Comparison of ENCODE assay signal across 1 cellular context in genomic region chr10:23439920-23440875, GRCh38.
TF ChIP-seq lines count a peak whose summit lies in the region.

No MANE protein-coding gene starts in this region.

TF ChIP-seq in HEK293, 187 proteins besides CTCF, POLR2A, EP300 and RAD21 (continued from another document):
- TF ChIP-seq ZBTB49 (tag by site-specific recombination; IDR thresholded peaks at IDR 0.05; ENCODE audit: low read depth) (no peak), ZBTB48 (tag by site-specific recombination; IDR thresholded peaks at IDR 0.05) (peak; percentile 36; the same call in 1 of the 2 replicates), ZNF501 (tag by site-specific recombination; IDR thresholded peaks at IDR 0.05) (peak; percentile 39; the same call in 1 of the 2 replicates), ZXDB (tag by site-specific recombination; IDR thresholded peaks at IDR 0.05) (0 out of 2 replicates have a peak, but pooled peaks have one; percentile 12), GLIS2 (tag by site-specific recombination; IDR thresholded peaks at IDR 0.05) (peak; percentile 74), ZBTB6 (tag by site-specific recombination; IDR thresholded peaks at IDR 0.05) (peak; percentile 76), ZBTB8A (tag by site-specific recombination; IDR thresholded peaks at IDR 0.05) (no peak; the same call in 1 of the 2 replicates), ZNF132 (tag by site-specific recombination; IDR thresholded peaks at IDR 0.05; ENCODE audit: borderline replicate concordance) (no peak), KLF8 (tag by site-specific recombination; IDR thresholded peaks at IDR 0.05) (no peak; the same call in 1 of the 2 replicates), ZNF623 (tag by site-specific recombination; IDR thresholded peaks at IDR 0.05) (no peak), ZNF223 (tag by site-specific recombination; IDR thresholded peaks at IDR 0.05) (no peak), TRIM28 (IDR thresholded peaks at IDR 0.05; ENCODE audit: borderline replicate concordance, low read length) (no peak), GLIS1 (tag by site-specific recombination; IDR thresholded peaks at IDR 0.05) (peak; percentile 48), ZFP37 (tag by site-specific recombination; IDR thresholded peaks at IDR 0.05) (0 out of 2 replicates have a peak, but pooled peaks have one; percentile 71), ZNF157 (tag by site-specific recombination; IDR thresholded peaks at IDR 0.05) (no peak), KLF9 (tag by site-specific recombination; IDR thresholded peaks at IDR 0.05; ENCODE audit: low read depth) (0 out of 2 replicates have a peak, but pooled peaks have one; percentile 13), SP2 (tag by site-specific recombination; IDR thresholded peaks at IDR 0.05) (no peak), ZNF561 (tag by site-specific recombination; IDR thresholded peaks at IDR 0.05; ENCODE audit: borderline replicate concordance) (peak; percentile 37; the same call in 1 of the 2 replicates), ZNF366 (tag by site-specific recombination; conservative IDR thresholded peaks at IDR 0.05) (no peak), ZNF610 (tag by site-specific recombination; IDR thresholded peaks at IDR 0.05; ENCODE audit: borderline replicate concordance) (no peak), SP7 (tag by site-specific recombination; IDR thresholded peaks at IDR 0.05) (peak; percentile 48; the same call in 1 of the 2 replicates), HIC1 (tag by site-specific recombination; IDR thresholded peaks at IDR 0.05) (no peak), ZNF138 (tag by site-specific recombination; IDR thresholded peaks at IDR 0.05; ENCODE audit: borderline replicate concordance) (no peak), ZNF704 (tag by site-specific recombination; IDR thresholded peaks at IDR 0.05) (no peak), ZNF658 (tag by site-specific recombination; IDR thresholded peaks at IDR 0.05) (no peak), ZNF121 (tag by site-specific recombination; IDR thresholded peaks at IDR 0.05) (no peak), ZNF830 (tag by site-specific recombination; IDR thresholded peaks at IDR 0.05; ENCODE audit: low read depth) (no peak), ZNF416 (tag by site-specific recombination; IDR thresholded peaks at IDR 0.05) (no peak), BCL6B (tag by site-specific recombination; IDR thresholded peaks at IDR 0.05) (no peak), ZNF660 (tag by site-specific recombination; IDR thresholded peaks at IDR 0.05) (0 out of 2 replicates have a peak, but pooled peaks have one; percentile 11), EGR2 (tag by site-specific recombination; IDR thresholded peaks at IDR 0.05; ENCODE audit: low read depth) (no peak), PBX3 (CRISPR knock-in tag; IDR thresholded peaks at IDR 0.05) (no peak), ZNF239 (tag by site-specific recombination; IDR thresholded peaks at IDR 0.05) (no peak), PRDM6 (tag by site-specific recombination; IDR thresholded peaks at IDR 0.05) (no peak), ZNF391 (tag by site-specific recombination; IDR thresholded peaks at IDR 0.05; ENCODE audit: borderline replicate concordance, low read depth) (no peak), ZNF76 (tag by site-specific recombination; IDR thresholded peaks at IDR 0.05; ENCODE audit: borderline replicate concordance, low read depth) (peak; percentile 19; the same call in 1 of the 2 replicates), ZNF654 (tag by site-specific recombination; IDR thresholded peaks at IDR 0.05; ENCODE audit: low read depth) (no peak), REPIN1 (tag by site-specific recombination; IDR thresholded peaks at IDR 0.05; ENCODE audit: low read depth) (no peak), ZNF529 (tag by site-specific recombination; IDR thresholded peaks at IDR 0.05; ENCODE audit: insufficient replicate concordance) (no peak), RBAK (tag by site-specific recombination; IDR thresholded peaks at IDR 0.05) (no peak), TSHZ1 (tag by site-specific recombination; IDR thresholded peaks at IDR 0.05; ENCODE audit: borderline replicate concordance) (no peak), PRDM1 (tag by site-specific recombination; IDR thresholded peaks at IDR 0.05) (no peak), GLI4 (tag by site-specific recombination; IDR thresholded peaks at IDR 0.05) (no peak), IKZF3 (tag by site-specific recombination; IDR thresholded peaks at IDR 0.05) (0 out of 2 replicates have a peak, but pooled peaks have one; percentile 28), ZNF707 (tag by site-specific recombination; IDR thresholded peaks at IDR 0.05) (no peak), ZNF560 (tag by site-specific recombination; IDR thresholded peaks at IDR 0.05; ENCODE audit: borderline replicate concordance) (no peak), ZNF24 (tag by site-specific recombination; IDR thresholded peaks at IDR 0.05) (no peak), ZFP69B (tag by site-specific recombination; IDR thresholded peaks at IDR 0.05) (no peak), ZNF600 (tag by site-specific recombination; IDR thresholded peaks at IDR 0.05) (peak; percentile 77), ZNF146 (tag by site-specific recombination; IDR thresholded peaks at IDR 0.05) (no peak), ZNF214 (tag by site-specific recombination; IDR thresholded peaks at IDR 0.05; ENCODE audit: borderline replicate concordance) (no peak), ZNF221 (tag by site-specific recombination; IDR thresholded peaks at IDR 0.05; ENCODE audit: borderline replicate concordance) (no peak), ZNF548 (tag by site-specific recombination; IDR thresholded peaks at IDR 0.05) (no peak), ZSCAN23 (tag by site-specific recombination; IDR thresholded peaks at IDR 0.05) (no peak), ZNF174 (tag by site-specific recombination; IDR thresholded peaks at IDR 0.05) (no peak), BCL11B (tag by site-specific recombination; IDR thresholded peaks at IDR 0.05; ENCODE audit: low read depth) (no peak), ZSCAN30 (tag by site-specific recombination; IDR thresholded peaks at IDR 0.05) (0 out of 2 replicates have a peak, but pooled peaks have one; percentile 27), OSR2 (tag by site-specific recombination; IDR thresholded peaks at IDR 0.05) (no peak), ZNF776 (tag by site-specific recombination; IDR thresholded peaks at IDR 0.05; ENCODE audit: borderline replicate concordance) (no peak), ZBTB17 (tag by site-specific recombination; IDR thresholded peaks at IDR 0.05) (peak; percentile 88)
TF ChIP-seq in HEK293: peak in this region for 23.
